ENCODE assay signal across 12 cellular contexts in the genomic region with DNA sequence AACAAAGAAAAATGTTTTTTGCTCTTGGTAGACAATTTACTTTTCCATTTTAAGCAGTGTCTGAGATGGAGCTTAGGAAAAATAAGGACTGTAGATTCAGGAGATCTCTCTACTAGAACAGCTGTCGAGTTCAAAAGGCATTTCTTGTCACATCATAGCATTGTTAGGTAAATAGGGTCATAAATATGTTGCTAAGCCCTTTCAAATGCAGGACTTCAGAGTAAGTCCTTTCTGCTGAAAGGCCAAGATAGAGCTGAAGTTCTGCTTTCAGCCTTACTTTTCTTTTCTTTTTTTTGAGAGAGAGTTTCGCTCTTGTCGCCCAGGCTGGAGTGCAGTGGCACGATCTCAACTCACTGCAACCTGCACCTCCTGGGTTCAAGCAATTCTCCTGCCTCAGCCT.
"Had no signal": no experiment of that assay in that cellular context is flagged by ENCODE, and none has a peak within 500 bp of the region (broad histone marks: within the 10 kb centered on the region; RNA-seq: fewer than 3 reads in every experiment).

No MANE protein-coding gene starts in this region.

- H3K9me3 ChIP-seq: esophagus squamous epithelium, neutrophil, stomach, thoracic aorta had no signal

- H3K4me3 ChIP-seq: esophagus squamous epithelium, stomach, thoracic aorta had no signal

- DNase-seq: esophagus squamous epithelium; foreskin fibroblast; mesendoderm; naive thymus-derived CD8-positive, alpha-beta T cell; stimulated activated CD4-positive, alpha-beta T cell treated with anti-CD3 and anti-CD28 coated beads, Interleukin-2, amount 100 ng/mL, for 24 hours; stimulated activated naive CD4-positive, alpha-beta T cell; stomach; substantia nigra; trophoblast cell had no signal

- H3K27me3 ChIP-seq: esophagus squamous epithelium, neutrophil, stomach had no signal

- ATAC-seq: naive thymus-derived CD8-positive, alpha-beta T cell; sciatic nerve had no signal

- H3K4me1 ChIP-seq: stomach had no signal
